Comparison of ENCODE assay signal across 9 cellular contexts in genomic region chr9:755454-756381, GRCh38.
DNase-seq lines count a peak whose midpoint lies in the region; ATAC-seq, FAIRE-seq and TF ChIP-seq lines count a peak whose summit lies in the region.
"Had no signal": no experiment of that assay in that cellular context is flagged by ENCODE, and none has a peak within 500 bp of the region (broad histone marks: within the 10 kb centered on the region; RNA-seq: fewer than 3 reads in every experiment).

No MANE protein-coding gene starts in this region.

- H3K27ac ChIP-seq in astrocyte (ENCODE audit: low read depth, low read length), result peak overlapping the region; percentile 56
- H3K27ac ChIP-seq: pancreas had no signal

- peak; percentile 87 for FAIRE-seq in astrocyte (lab: Jason Lieb, UNC)
- FAIRE-seq: pancreas had no signal

- H3K36me3 ChIP-seq in astrocyte (ENCODE audit: insufficient read depth, low read length), result no peaks in the 10 kb centered on the region
- H3K36me3 ChIP-seq: pancreas had no signal

- no peaks in the 10 kb centered on the region for H3K27me3 Mint-ChIP-seq in astrocyte (ENCODE audit: low read depth, unreplicated experiment)

- no peaks in the 10 kb centered on the region for H4K20me1 ChIP-seq in astrocyte (ENCODE audit: insufficient read depth, low read length)

- H3K4me3 ChIP-seq in GM12865 (ENCODE audit: low read depth, low read length) (no peak overlapping the region), astrocyte (ENCODE audit: insufficient read depth, low read depth, low read length) (peak overlapping the region; percentile 17)
- H3K4me3 ChIP-seq: pancreas had no signal

- H3K27ac Mint-ChIP-seq in astrocyte (ENCODE audit: unreplicated experiment), result peak overlapping the region; percentile 75

- H3K9me3 ChIP-seq in astrocyte (ENCODE audit: insufficient read depth, low read depth, low read length), result no peaks in the 10 kb centered on the region
- H3K9me3 ChIP-seq: pancreas had no signal

- peak overlapping the region; percentile 64 for H3K4me2 ChIP-seq in astrocyte (ENCODE audit: low read length)

- H3K9ac ChIP-seq in astrocyte (ENCODE audit: low read length), result no peak overlapping the region

- no peak for ATAC-seq in GM21717 (IDR thresholded peaks at IDR 0.05; ENCODE audit: unreplicated experiment)

- peaks cover 25% of the 10 kb centered on the region for H3K4me1 Mint-ChIP-seq in astrocyte (ENCODE audit: low read depth, unreplicated experiment)

- DNase-seq in GM12865 (ENCODE audit: low read depth) (peak; percentile 75), Kasumi-1 (lab: John Stamatoyannopoulos, UW) (peak; percentile 18 to 66), astrocyte (ENCODE audit: low read depth) (peak; percentile 94), non-pigmented ciliary epithelial cell (ENCODE audit: low read depth) (peak; percentile 87), retina (no peak), NCI-H510A (lab: John Stamatoyannopoulos, UW) (no peak)
- no peak for DNase-seq in stimulated activated CD4-positive, alpha-beta T cell treated with anti-CD3 and anti-CD28 coated beads, Interleukin-2, amount 100 ng/mL, for 24 hours
- DNase-seq: pancreas had no signal

- H3K79me2 ChIP-seq in astrocyte (ENCODE audit: insufficient read depth, low read length), result no peaks in the 10 kb centered on the region

- no peak overlapping the region for H3K4me3 Mint-ChIP-seq in astrocyte (ENCODE audit: unreplicated experiment)

- H3K36me3 Mint-ChIP-seq in astrocyte (ENCODE audit: low read depth, unreplicated experiment), result peaks cover 3% of the 10 kb centered on the region

- H3K9me3 Mint-ChIP-seq in astrocyte (ENCODE audit: unreplicated experiment), result peaks cover 2% of the 10 kb centered on the region

- H2AFZ ChIP-seq in astrocyte (ENCODE audit: low read depth, low read length), result no peak overlapping the region

- TF ChIP-seq CTCF in GM12865 (IDR thresholded peaks at IDR 0.05; ENCODE audit: insufficient read depth, low read depth, low read length, missing control alignments) (no peak), astrocyte (IDR thresholded peaks at IDR 0.05; ENCODE audit: insufficient read depth, low read depth, low read length) (no peak)

- no peaks in the 10 kb centered on the region for H3K27me3 ChIP-seq in astrocyte (ENCODE audit: insufficient read depth, low read length)
- H3K27me3 ChIP-seq: pancreas had no signal

- peaks cover 28% of the 10 kb centered on the region for H3K4me1 ChIP-seq in astrocyte (ENCODE audit: insufficient read depth, low read length)

Comparison
In these comparisons a context has a peak if more than half of its experiments do, and no peak if none do; other contexts are left out.
1. DNase-seq: peak in GM12865 (single experiment), Kasumi-1 (2 of 2), astrocyte (single experiment) and non-pigmented ciliary epithelial cell (single experiment); none in stimulated activated CD4-positive, alpha-beta T cell treated with anti-CD3 and anti-CD28 coated beads, Interleukin-2, amount 100 ng/mL, for 24 hours (0 of 2), retina (single experiment) and NCI-H510A (single experiment).